15 cellular contexts compared by ENCODE assay signal in the genomic region with DNA sequence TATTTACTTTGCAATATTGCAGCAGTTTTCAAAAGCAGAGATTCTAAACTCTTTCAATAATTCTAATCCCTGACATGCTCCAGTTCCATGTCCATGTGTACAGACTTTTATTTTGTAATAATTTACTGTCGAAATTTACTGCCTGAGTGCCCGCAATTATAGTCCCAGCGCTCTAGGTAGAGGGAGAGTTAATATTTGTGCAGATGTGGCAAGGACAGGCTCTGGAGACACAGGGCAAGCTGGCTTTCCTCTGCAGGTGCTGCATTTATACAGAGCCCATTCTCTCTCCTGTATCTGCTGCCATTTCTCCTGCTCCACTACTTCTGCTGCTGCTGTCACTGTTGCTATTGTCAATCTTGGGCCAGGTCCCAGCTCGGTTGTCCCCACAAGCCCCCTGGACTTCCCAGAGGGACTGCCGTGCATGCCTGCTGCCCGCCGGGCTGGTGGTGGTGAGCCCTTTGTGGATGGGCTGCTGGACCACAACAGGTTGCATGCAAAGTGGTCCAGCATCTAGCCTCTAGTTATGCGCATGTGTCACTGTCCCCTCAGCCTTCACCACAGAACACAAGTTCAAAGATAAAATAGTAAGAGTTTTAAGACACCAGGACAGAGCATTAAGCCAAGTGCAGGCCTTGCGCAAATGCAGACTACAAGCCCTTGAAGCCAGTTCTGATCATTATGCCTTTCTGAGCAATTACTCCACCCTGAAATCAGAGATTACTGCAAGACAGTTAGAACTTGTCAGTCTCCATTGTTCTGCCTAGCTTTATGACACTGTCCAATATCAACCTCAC. TPM values are rescaled to one million over a fixed set of nuclear protein-coding genes. Genes with fewer than 3 reads are reported as not detected.
DNase-seq lines count a peak whose midpoint lies in the region; ATAC-seq and TF ChIP-seq lines count a peak whose summit lies in the region.
"Had no signal": no experiment of that assay in that cellular context is flagged by ENCODE, and none has a peak within 500 bp of the region (broad histone marks: within the 10 kb centered on the region; RNA-seq: fewer than 3 reads in every experiment).

No MANE protein-coding gene starts in this region.

- H3K27ac ChIP-seq in neural progenitor cell (no peak overlapping the region), sigmoid colon (no peak overlapping the region), OCI-LY7 (ENCODE audit: low read depth, low read length, poor library complexity, severe bottlenecking) (no peak overlapping the region)

- no peaks in the 10 kb centered on the region for H3K36me3 Mint-ChIP-seq in neural progenitor cell

- no peak overlapping the region for H3K4me3 ChIP-seq in neural progenitor cell
- no peak overlapping the region for H3K4me3 ChIP-seq in sigmoid colon
- no peak overlapping the region for H3K4me3 ChIP-seq in OCI-LY7 (ENCODE audit: low read depth, low read length, poor library complexity, severe bottlenecking)

- H3K4me2 ChIP-seq in neural progenitor cell (no peak overlapping the region), OCI-LY7 (ENCODE audit: low read length) (no peak overlapping the region)

- H3K9me3 ChIP-seq in neural progenitor cell (ENCODE audit: low read depth) (no peaks in the 10 kb centered on the region), sigmoid colon (no peaks in the 10 kb centered on the region), OCI-LY7 (ENCODE audit: low read length) (no peaks in the 10 kb centered on the region)

- H3K27me3 ChIP-seq in neural progenitor cell, result no peaks in the 10 kb centered on the region
- no peaks in the 10 kb centered on the region for H3K27me3 ChIP-seq in sigmoid colon

- ATAC-seq in HG02981 (IDR thresholded peaks at IDR 0.05; ENCODE audit: unreplicated experiment), result peak; percentile 16
- ATAC-seq: PC-3 had no signal

- H3K9ac ChIP-seq in neural progenitor cell, result no peak overlapping the region

- H4K20me1 ChIP-seq in neural progenitor cell (ENCODE audit: low read depth) (no peaks in the 10 kb centered on the region), OCI-LY7 (ENCODE audit: insufficient read depth, low read length) (no peaks in the 10 kb centered on the region)

- no peaks in the 10 kb centered on the region for H3K4me1 ChIP-seq in neural progenitor cell
- H3K4me1 ChIP-seq in sigmoid colon, result no peaks in the 10 kb centered on the region
- no peaks in the 10 kb centered on the region for H3K4me1 ChIP-seq in OCI-LY7 (ENCODE audit: insufficient read depth, low read length, poor library complexity, severe bottlenecking)

- H3F3A ChIP-seq in neural progenitor cell (ENCODE audit: low read depth), result no peaks in the 10 kb centered on the region

- no peaks in the 10 kb centered on the region for H3K27me3 Mint-ChIP-seq in neural progenitor cell (ENCODE audit: insufficient read depth, low read depth)

- H3K9me2 ChIP-seq in OCI-LY7 (ENCODE audit: insufficient read depth, low read length), result no peaks in the 10 kb centered on the region

- H3K4me3 Mint-ChIP-seq in neural progenitor cell, result no peak overlapping the region
- H3K4me3 Mint-ChIP-seq: central memory CD8-positive, alpha-beta T cell had no signal

- no peak for TF ChIP-seq EP300 in sigmoid colon (IDR thresholded peaks at IDR 0.05)

- POLR2A ChIA-PET in OCI-LY7 (lab: Charles Lee), result interaction anchor here (0.7 kb wide), 1 partner anchor 451 kb away, joined by 3 read pairs; no protein-coding TSS in a partner anchor

- H3K27ac Mint-ChIP-seq in neural progenitor cell, result no peak overlapping the region

- intact Hi-C loops in sigmoid colon (cut with DNase I), result no loop called here
- intact Hi-C loops in OCI-LY7 (cut with micrococcal nuclease; ENCODE audit: unreplicated experiment), result no loop called here

- peak overlapping the region; percentile 47 for H2AFZ ChIP-seq in neural progenitor cell (replicated peaks)
- H2AFZ ChIP-seq in OCI-LY7 (ENCODE audit: low read length), result no peak overlapping the region

- H3K9me3 Mint-ChIP-seq in neural progenitor cell, result no peaks in the 10 kb centered on the region
- H3K9me3 Mint-ChIP-seq: central memory CD8-positive, alpha-beta T cell had no signal

- H3K79me2 ChIP-seq in neural progenitor cell (ENCODE audit: low read depth), result no peaks in the 10 kb centered on the region
- H3K79me2 ChIP-seq in OCI-LY7 (ENCODE audit: insufficient read depth, low read depth, low read length), result no peaks in the 10 kb centered on the region

- no peak for TF ChIP-seq POLR2A in sigmoid colon (IDR thresholded peaks at IDR 0.05)

- TF ChIP-seq CTCF in neural progenitor cell (IDR thresholded peaks at IDR 0.05) (no peak), sigmoid colon (IDR thresholded peaks at IDR 0.05) (no peak), OCI-LY7 (conservative IDR thresholded peaks at IDR 0.05; ENCODE audit: low read length) (no peak)

- CTCF ChIA-PET in OCI-LY7 (lab: Charles Lee; ENCODE audit: unreplicated experiment), result no interaction called here

- H3K36me3 ChIP-seq in neural progenitor cell, result no peaks in the 10 kb centered on the region
- no peaks in the 10 kb centered on the region for H3K36me3 ChIP-seq in sigmoid colon
- no peaks in the 10 kb centered on the region for H3K36me3 ChIP-seq in OCI-LY7 (ENCODE audit: insufficient read depth, low read length)

- BruUV-seq in OCI-LY7 (replicated peaks; lab: Mats Ljungman, UMichigan), result no TSS peak

- no peaks in the 10 kb centered on the region for H3K4me1 Mint-ChIP-seq in neural progenitor cell
- H3K4me1 Mint-ChIP-seq: central memory CD8-positive, alpha-beta T cell had no signal

- DNase-seq in DMS153 (lab: John Stamatoyannopoulos, UW) (peak; percentile 15), DMS153 treated with DMSO at 0.1 percent for 48 hours (lab: John Stamatoyannopoulos, UW; ENCODE audit: unreplicated experiment) (no peak), NCI-H69 (lab: John Stamatoyannopoulos, UW) (peak; percentile 83), neural progenitor cell (ENCODE audit: low spot score) (no peak), sigmoid colon (no peak), LoVo (ENCODE audit: low spot score) (no peak), OCI-LY7 (ENCODE audit: low spot score) (no peak)
- DNase-seq: activated CD4-positive, alpha-beta T cell treated with anti-CD3 and anti-CD28 coated beads, Interleukin-2, amount 50 U/mL, for 48 hours; activated gamma-delta T cell treated with Interleukin-2 at 50 U/mL for 16 hours; COR-L47; NCI-H1694; PC-3; retina had no signal

- WGBS in sigmoid colon, 2 donors, result 62 to 74% methylated on average over 9 of the region's 9 CpGs

RNA-seq across cellular contexts. Expression of a gene that starts 40.8 kb away (rescaled TPM):
- total RNA-seq in neural progenitor cell (ENCODE audit: low replicate concordance), result 353 and 405 TPM in 2 replicates
- 10 to 100 TPM; 12.3 to 46.2 (median 16.5) TPM for total RNA-seq in sigmoid colon
- polyA plus RNA-seq in sigmoid colon, result 10 to 100 TPM in 1 of 3 donors, 1 to 10 TPM in 2; 3.2 to 25.2 (median 5.4) TPM
- total RNA-seq in OCI-LY7 (2014; rRNA removed; shearing (Covaris generic)), result 4.3 and 7.7 TPM in 2 replicates
- 0.63 TPM in 1 of 2 replicates, not detected in the other for total RNA-seq in OCI-LY7 (2022)

Comparison
In these comparisons a context has a peak if more than half of its experiments do, and no peak if none do; other contexts are left out.
1. DNase-seq: peak in DMS153 (single experiment) and NCI-H69 (single experiment); none in DMS153 treated with DMSO at 0.1 percent for 48 hours (single experiment), neural progenitor cell (single experiment), sigmoid colon (single experiment), LoVo (single experiment) and OCI-LY7 (single experiment).